ENCODE assay signal across 14 cellular contexts in the genomic region with DNA sequence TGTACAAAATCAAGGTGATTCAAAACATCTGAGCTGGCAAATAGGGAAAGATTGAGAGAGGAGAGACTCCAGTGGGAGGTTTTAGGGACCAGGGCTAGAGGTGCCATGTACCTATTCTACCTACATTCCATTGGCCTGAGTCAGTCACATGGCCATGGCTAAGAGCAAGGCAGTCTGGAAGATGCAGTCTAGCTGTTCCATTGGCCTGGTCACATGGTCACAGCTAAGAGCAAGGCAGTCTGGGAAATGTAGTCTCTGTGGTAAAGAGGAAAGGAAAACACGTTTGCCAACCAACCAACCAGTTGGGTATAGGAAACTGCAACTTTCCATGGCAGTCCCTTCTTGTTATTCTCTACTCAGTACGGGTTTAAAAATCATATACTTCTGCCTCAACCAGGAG.
DNase-seq lines count a peak whose midpoint lies in the region; ATAC-seq and TF ChIP-seq lines count a peak whose summit lies in the region.
"Had no signal": no experiment of that assay in that cellular context is flagged by ENCODE, and none has a peak within 500 bp of the region (broad histone marks: within the 10 kb centered on the region; RNA-seq: fewer than 3 reads in every experiment).

No MANE protein-coding gene starts in this region.

- no peak for TF ChIP-seq CTCF in left ventricle myocardium inferior (IDR thresholded peaks at IDR 0.05; ENCODE audit: borderline replicate concordance)
- TF ChIP-seq CTCF in gastrocnemius medialis (IDR thresholded peaks at IDR 0.05 in 4 of 5, conservative IDR thresholded peaks at IDR 0.05 in 1 of 5), result no peak

- H3K36me3 ChIP-seq in left ventricle myocardium inferior, result no peaks in the 10 kb centered on the region
- no peaks in the 10 kb centered on the region for H3K36me3 ChIP-seq in gastrocnemius medialis
- H3K36me3 ChIP-seq: ascending aorta, right lobe of liver had no signal

- H3K27ac ChIP-seq in left ventricle myocardium inferior (replicated peaks), result no peak overlapping the region
- H3K27ac ChIP-seq in gastrocnemius medialis, result no peak overlapping the region
- H3K27ac ChIP-seq: ascending aorta, right lobe of liver had no signal

- CTCF ChIA-PET in HEK293T (lab: Yijun Ruan, JAX), result no interaction called here

- H3K36me3 Mint-ChIP-seq in T-helper 17 cell (ENCODE audit: low read depth), result peaks cover 2% of the 10 kb centered on the region

- no peak for TF ChIP-seq POLR2A in gastrocnemius medialis (IDR thresholded peaks at IDR 0.05)

- H3K9me3 ChIP-seq in T-helper 17 cell (ENCODE audit: control insufficient read depth, low read length, poor library complexity, severe bottlenecking), result no peaks in the 10 kb centered on the region
- no peaks in the 10 kb centered on the region for H3K9me3 ChIP-seq in left ventricle myocardium inferior (replicated peaks)
- no peaks in the 10 kb centered on the region for H3K9me3 ChIP-seq in gastrocnemius medialis
- H3K9me3 ChIP-seq: ascending aorta, right lobe of liver had no signal

- ATAC-seq in T-helper 17 cell, result peak; percentile 62
- peak; percentile 46 for ATAC-seq in left colon
- no peak for ATAC-seq in gastrocnemius medialis

- no peak overlapping the region for H3K27ac Mint-ChIP-seq in T-helper 17 cell
- H3K27ac Mint-ChIP-seq: activated T-cell treated with anti-CD3 and anti-CD28 coated beads, Interleukin-2, amount 50 U/mL, for 24 hours; nephron had no signal

- POLR2A ChIA-PET in HEK293T (lab: Yijun Ruan, JAX), result no interaction called here

- H3K4me3 ChIP-seq in left ventricle myocardium inferior (no peak overlapping the region), gastrocnemius medialis (no peak overlapping the region)
- H3K4me3 ChIP-seq: ascending aorta, right lobe of liver had no signal

- H3K27me3 ChIP-seq in left ventricle myocardium inferior (ENCODE audit: low read depth) (peaks cover 31% of the 10 kb centered on the region), gastrocnemius medialis (no peaks in the 10 kb centered on the region)
- H3K27me3 ChIP-seq: ascending aorta, right lobe of liver had no signal

- peaks cover 9% of the 10 kb centered on the region for H3K4me1 Mint-ChIP-seq in T-helper 17 cell

- intact Hi-C loops in left colon (cut with DNase I, micrococcal nuclease), result no loop called here
- intact Hi-C loops in left ventricle myocardium inferior (cut with micrococcal nuclease), result no loop called here
- intact Hi-C loops in gastrocnemius medialis (cut with DNase I; ENCODE audit: low total_unique reads), result no loop called here

- H3K4me1 ChIP-seq in left ventricle myocardium inferior, result no peaks in the 10 kb centered on the region
- no peaks in the 10 kb centered on the region for H3K4me1 ChIP-seq in gastrocnemius medialis
- H3K4me1 ChIP-seq: ascending aorta, right lobe of liver had no signal

- H3K27me3 Mint-ChIP-seq in T-helper 17 cell, result no peaks in the 10 kb centered on the region
- H3K27me3 Mint-ChIP-seq: activated T-cell treated with anti-CD3 and anti-CD28 coated beads, Interleukin-2, amount 50 U/mL, for 24 hours; IgD-negative memory B cell had no signal

- no peak overlapping the region for H3K4me3 Mint-ChIP-seq in T-helper 17 cell
- H3K4me3 Mint-ChIP-seq: activated T-cell treated with anti-CD3 and anti-CD28 coated beads, Interleukin-2, amount 50 U/mL, for 24 hours; IgD-negative memory B cell; nephron had no signal

- in situ Hi-C loops in gastrocnemius medialis (cut with MboI; ENCODE audit: low sequenced_read_pairs in 4 of 4), result no loop called here

- peak; percentile 6 for DNase-seq in DMS153 treated with DMSO at 0.1 percent for 48 hours (lab: John Stamatoyannopoulos, UW; ENCODE audit: unreplicated experiment)
- peak; percentile 16 for DNase-seq in HEK293T (ENCODE audit: extremely low spot score)
- no peak for DNase-seq in T-helper 17 cell
- DNase-seq in left colon, result no peak
- DNase-seq in left ventricle myocardium inferior, result no peak
- no peak for DNase-seq in NCI-H748 (lab: John Stamatoyannopoulos, UW; ENCODE audit: unreplicated experiment)
- no peak for DNase-seq in gastrocnemius medialis
- DNase-seq: activated T-cell treated with anti-CD3 and anti-CD28 coated beads, Interleukin-2, amount 50 U/mL, for 24 hours; GOT3; NCI-H2081 treated with DMSO at 0.1 percent for 48 hours; right lobe of liver had no signal

TF ChIP-seq in HEK293T, 16 proteins besides CTCF, POLR2A, EP300 and RAD21:
- no peak for TF ChIP-seq FOXM1 (IDR thresholded peaks at IDR 0.05; ENCODE audit: borderline replicate concordance)
- no peak for TF ChIP-seq TARDBP (IDR thresholded peaks at IDR 0.05)
- TF ChIP-seq ARNT (IDR thresholded peaks at IDR 0.05), result no peak
- TF ChIP-seq LEF1 (IDR thresholded peaks at IDR 0.05; ENCODE audit: borderline replicate concordance), result no peak
- no peak for TF ChIP-seq PKNOX1 (IDR thresholded peaks at IDR 0.05)
- no peak for TF ChIP-seq SUZ12 (IDR thresholded peaks at IDR 0.05)
- TF ChIP-seq CTBP1 (IDR thresholded peaks at IDR 0.05; ENCODE audit: borderline replicate concordance), result no peak
- TF ChIP-seq SP1 (IDR thresholded peaks at IDR 0.05), result no peak
- TF ChIP-seq ELF4 (IDR thresholded peaks at IDR 0.05), result no peak
- TF ChIP-seq BHLHE40 (IDR thresholded peaks at IDR 0.05; ENCODE audit: borderline replicate concordance), result no peak
- TF ChIP-seq HDGF (IDR thresholded peaks at IDR 0.05; ENCODE audit: borderline replicate concordance), result no peak
- no peak for TF ChIP-seq L3MBTL2 (conservative IDR thresholded peaks at IDR 0.05)
- no peak for TF ChIP-seq ZNF384 (IDR thresholded peaks at IDR 0.05)
- TF ChIP-seq NFRKB (IDR thresholded peaks at IDR 0.05), result no peak
- no peak for TF ChIP-seq FOXA1 (IDR thresholded peaks at IDR 0.05)
- TF ChIP-seq FOXK2 (IDR thresholded peaks at IDR 0.05), result no peak

Comparison
In these comparisons a context has a peak if more than half of its experiments do, and no peak if none do; other contexts are left out.
1. DNase-seq: peak in DMS153 treated with DMSO at 0.1 percent for 48 hours (single experiment) and HEK293T (single experiment); none in T-helper 17 cell (0 of 3), left colon (0 of 2), left ventricle myocardium inferior (single experiment), NCI-H748 (single experiment) and gastrocnemius medialis (0 of 2).
2. ATAC-seq: peak in T-helper 17 cell (single experiment) and left colon (single experiment); none in gastrocnemius medialis (0 of 2).